20 cellular contexts compared by ENCODE assay signal in the genomic region with DNA sequence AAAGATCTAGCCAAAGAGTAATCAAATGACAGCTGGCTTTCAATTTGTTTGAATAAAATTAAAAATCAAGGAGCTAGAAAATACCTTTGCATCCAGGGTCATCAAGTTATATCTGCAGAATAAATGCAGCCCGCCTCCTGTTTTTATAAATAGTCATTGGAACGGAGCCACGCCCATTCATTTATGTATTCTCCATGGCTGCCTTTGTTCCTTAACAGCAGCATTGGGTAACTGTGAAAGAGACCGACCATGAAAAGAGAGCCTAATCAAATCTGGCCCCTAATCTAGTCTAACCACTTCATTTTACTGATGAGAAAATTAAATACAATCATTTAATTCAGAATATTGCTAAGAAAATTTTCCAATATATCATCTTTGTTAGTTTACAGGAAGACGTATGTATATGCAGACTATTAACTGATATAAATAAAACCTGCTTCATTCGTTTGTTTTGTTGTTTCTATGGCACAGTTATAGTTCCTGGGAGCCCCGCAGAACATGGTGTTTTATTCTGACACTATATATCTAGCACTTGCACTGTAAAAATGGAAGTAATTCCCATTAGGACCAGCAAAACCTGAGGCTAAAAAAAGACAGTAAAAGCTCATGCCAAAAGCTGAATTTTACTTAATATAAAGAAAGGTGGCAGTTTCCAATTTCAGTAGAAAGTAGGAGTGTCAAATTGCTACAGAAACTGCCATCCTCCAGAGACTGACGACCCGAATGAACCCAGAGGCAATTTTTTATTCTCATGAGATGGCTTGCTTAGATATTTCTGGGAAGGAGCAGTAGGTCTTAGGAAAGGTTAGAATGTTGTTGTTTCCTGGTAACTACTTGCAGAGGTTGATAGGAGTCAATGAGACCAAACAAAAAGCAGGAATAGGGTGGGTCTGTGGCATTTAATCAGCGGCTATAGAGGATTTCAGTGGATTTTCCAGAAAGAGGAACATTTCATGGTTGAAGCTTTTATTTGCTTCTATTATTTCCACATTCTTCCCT.
DNase-seq lines count a peak whose midpoint lies in the region; ATAC-seq and TF ChIP-seq lines count a peak whose summit lies in the region.
"Had no signal": no experiment of that assay in that cellular context is flagged by ENCODE, and none has a peak within 500 bp of the region (broad histone marks: within the 10 kb centered on the region; RNA-seq: fewer than 3 reads in every experiment).

No MANE protein-coding gene starts in this region.

- H3K9me3 ChIP-seq in gastroesophageal sphincter (no peaks in the 10 kb centered on the region), neuron (ENCODE audit: low read length) (no peaks in the 10 kb centered on the region)
- H3K9me3 ChIP-seq: stomach, vagina had no signal

- TF ChIP-seq POLR2A in gastroesophageal sphincter (IDR thresholded peaks at IDR 0.05): no peak

- H2AFZ ChIP-seq in neuron (ENCODE audit: low read depth, low read length): peak overlapping the region; percentile 75
- H2AFZ ChIP-seq: hepatocyte had no signal

- peak overlapping the region; percentile 27 to 45 (median 40) for H3K27ac ChIP-seq in gastroesophageal sphincter
- H3K27ac ChIP-seq: hepatocyte, SK-N-MC, stomach, vagina had no signal

- H3K4me1 ChIP-seq in gastroesophageal sphincter: peaks cover 0 to 19% (median 0%) of the 10 kb centered on the region in 3 donors
- H3K4me1 ChIP-seq in neuron (ENCODE audit: insufficient read depth, low read length): peaks cover 43% of the 10 kb centered on the region

- H3K4me3 ChIP-seq in gastroesophageal sphincter (no peak overlapping the region), neuron (ENCODE audit: low read length) (no peak overlapping the region)
- H3K4me3 ChIP-seq: hepatocyte, SK-N-MC, stomach, vagina had no signal

- intact Hi-C loops in Right ventricle myocardium inferior (cut with DNase I): loop anchor here (2.0 to 5.0 kb wide), 2 partner anchors 113 to 153 kb away; a partner anchor contains a TSS
- intact Hi-C loops in cardiac septum (cut with DNase I): loop anchor here (2.0 to 10.0 kb wide), 3 partner anchors 65 to 151 kb away; a partner anchor contains a TSS

- no peaks in the 10 kb centered on the region for H3K27me3 ChIP-seq in gastroesophageal sphincter
- no peaks in the 10 kb centered on the region for H3K27me3 ChIP-seq in neuron (ENCODE audit: insufficient read depth, low read length)
- H3K27me3 ChIP-seq: hepatocyte, stomach, vagina had no signal

- ATAC-seq in Right ventricle myocardium inferior (peak; percentile 62), gastroesophageal sphincter (peak; percentile 30), SK-N-SH treated with all-trans-retinoic acid at 6 μM for 48 hours (no peak), GM19023 (IDR thresholded peaks at IDR 0.05; ENCODE audit: unreplicated experiment) (no peak)

- no peak for TF ChIP-seq CTCF in gastroesophageal sphincter (IDR thresholded peaks at IDR 0.05)

- DNase-seq in Right ventricle myocardium inferior (ENCODE audit: missing footprints) (no peak), cardiac septum (ENCODE audit: low spot score) (no peak), amniotic stem cell (lab: John Stamatoyannopoulos, UW) (no peak), UCSD-AML1 (lab: John Stamatoyannopoulos, UW; ENCODE audit: unreplicated experiment) (no peak)
- DNase-seq: ACHN; activated CD4-positive, alpha-beta T cell treated with anti-CD3 and anti-CD28 coated beads for 48 hours; activated CD8-positive, alpha-beta memory T cell treated with anti-CD3 and anti-CD28 coated beads, Interleukin-2, amount 50 U/mL, for 48 hours; activated naive CD4-positive, alpha-beta T cell treated with Interleukin-2 at 50 U/mL for 16 hours; CD4-positive, CD25-positive, alpha-beta regulatory T cell; KBM-7; kidney; NCI-H446 treated with DMSO at 0.1 percent for 48 hours; stomach had no signal

- no peak for TF ChIP-seq EP300 in gastroesophageal sphincter (IDR thresholded peaks at IDR 0.05)

- H3K36me3 ChIP-seq in gastroesophageal sphincter: no peaks in the 10 kb centered on the region
- no peaks in the 10 kb centered on the region for H3K36me3 ChIP-seq in neuron (ENCODE audit: insufficient read depth, low read length)
- H3K36me3 ChIP-seq: stomach, vagina had no signal

- 20 to 29% methylated on average over 10 of the region's 10 CpGs for WGBS in gastroesophageal sphincter (ENCODE audit: low coverage in 1 of 2), 2 donors

TF ChIP-seq in SK-N-SH treated with all-trans-retinoic acid at 6 μM for 48 hours, 23 proteins besides CTCF, POLR2A, EP300 and RAD21:
- TF ChIP-seq ESRRG (CRISPR knock-in tag; IDR thresholded peaks at IDR 0.05): no peak
- TF ChIP-seq, protein P1, sequence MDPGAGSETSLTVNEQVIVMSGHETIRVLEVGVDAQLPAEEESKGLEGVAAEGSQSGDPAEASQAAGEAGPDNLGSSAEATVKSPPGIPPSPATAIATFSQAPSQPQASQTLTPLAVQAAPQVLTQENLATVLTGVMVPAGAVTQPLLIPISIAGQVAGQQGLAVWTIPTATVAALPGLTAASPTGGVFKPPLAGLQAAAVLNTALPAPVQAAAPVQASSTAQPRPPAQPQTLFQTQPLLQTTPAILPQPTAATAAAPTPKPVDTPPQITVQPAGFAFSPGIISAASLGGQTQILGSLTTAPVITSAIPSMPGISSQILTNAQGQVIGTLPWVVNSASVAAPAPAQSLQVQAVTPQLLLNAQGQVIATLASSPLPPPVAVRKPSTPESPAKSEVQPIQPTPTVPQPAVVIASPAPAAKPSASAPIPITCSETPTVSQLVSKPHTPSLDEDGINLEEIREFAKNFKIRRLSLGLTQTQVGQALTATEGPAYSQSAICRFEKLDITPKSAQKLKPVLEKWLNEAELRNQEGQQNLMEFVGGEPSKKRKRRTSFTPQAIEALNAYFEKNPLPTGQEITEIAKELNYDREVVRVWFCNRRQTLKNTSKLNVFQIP (CRISPR knock-in tag; IDR thresholded peaks at IDR 0.05; ENCODE audit: borderline replicate concordance, low read depth): no peak
- no peak for TF ChIP-seq GLIS3 (CRISPR knock-in tag; IDR thresholded peaks at IDR 0.05)

Comparison
In these comparisons a context has a peak if more than half of its experiments do, and no peak if none do; other contexts are left out.
1. ATAC-seq: peak in Right ventricle myocardium inferior (single experiment) and gastroesophageal sphincter (single experiment); none in SK-N-SH treated with all-trans-retinoic acid at 6 μM for 48 hours (single experiment) and GM19023 (single experiment).